22 cellular contexts compared by ENCODE assay signal in the genomic region with DNA sequence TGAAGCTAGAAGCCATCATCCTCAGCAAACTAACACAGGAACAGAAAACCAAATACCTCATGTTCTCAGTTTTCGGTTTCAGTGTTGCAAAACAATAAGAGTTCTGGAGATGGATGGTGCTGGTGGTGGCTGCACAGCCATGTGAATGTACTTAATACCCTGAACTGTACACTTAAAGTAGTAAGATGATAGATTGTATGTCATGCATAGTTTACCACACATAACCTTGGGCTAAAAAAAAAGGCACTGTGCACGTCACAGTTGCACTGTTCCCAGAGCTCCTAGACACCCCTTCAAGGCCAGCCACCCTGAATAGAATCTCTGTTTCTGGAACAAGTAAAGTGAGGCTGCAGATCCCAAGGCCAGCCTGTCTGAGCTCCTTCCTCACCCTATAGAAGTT.
"Had no signal": no experiment of that assay in that cellular context is flagged by ENCODE, and none has a peak within 500 bp of the region (broad histone marks: within the 10 kb centered on the region; RNA-seq: fewer than 3 reads in every experiment).

No MANE protein-coding gene starts in this region.

- H3K9me3 ChIP-seq: esophagus muscularis mucosa, gastroesophageal sphincter, lower lobe of right lung, pancreas, stomach, suprapubic skin, thyroid gland, upper lobe of left lung, uterus had no signal

- H3K9ac ChIP-seq: neural progenitor cell had no signal

- H3K4me2 ChIP-seq: neural progenitor cell had no signal

- H3K27me3 ChIP-seq: esophagus muscularis mucosa, gastroesophageal sphincter, neural progenitor cell, pancreas, thyroid gland, upper lobe of left lung, uterus had no signal

- ATAC-seq: gastroesophageal sphincter; lower lobe of right lung; natural killer cell treated with Interleukin-12 subunit alpha and Interleukin-12 subunit beta and Interleukin-15 and Interleukin-18, amount 100 ng/mL, for 72 hours; right cardiac atrium; stimulated activated effector memory CD8-positive, alpha-beta T cell treated with anti-CD3 and anti-CD28 coated beads, Interleukin-12 subunit alpha, Interleukin-12 subunit beta, amount 100 ng/mL, for 72 hours had no signal

- H3K36me3 ChIP-seq: esophagus muscularis mucosa, gastroesophageal sphincter, left ventricle myocardium inferior, lower lobe of right lung, neural progenitor cell, pancreas, stomach, suprapubic skin, thyroid gland, upper lobe of left lung, uterus had no signal

- H3K27ac ChIP-seq: epithelial cell of prostate, esophagus muscularis mucosa, left ventricle myocardium inferior, lower lobe of right lung, neural progenitor cell, pancreas, stomach, suprapubic skin, thyroid gland, upper lobe of left lung, uterus had no signal

- H3K4me3 ChIP-seq: esophagus muscularis mucosa, gastroesophageal sphincter, left ventricle myocardium inferior, lower lobe of right lung, neural progenitor cell, pancreas, stomach, suprapubic skin, thyroid gland, upper lobe of left lung, uterus had no signal

- DNase-seq: effector memory CD4-positive, alpha-beta T cell; immature natural killer cell; left ventricle myocardium inferior; lower lobe of right lung; midbrain; occipital lobe; pancreas; right cardiac atrium; small intestine; stimulated activated CD4-positive, alpha-beta T cell treated with anti-CD3 and anti-CD28 coated beads, Interleukin-12 subunit alpha, Interleukin-12 subunit beta, amount 100 ng/mL, for 4 hours; stimulated activated CD8-positive, alpha-beta memory T cell treated with anti-CD3 and anti-CD28 coated beads, Interleukin-4, amount 100 ng/mL, for 48 hours; stomach; thyroid gland; upper lobe of left lung; uterus had no signal

- H3K4me1 ChIP-seq: left ventricle myocardium inferior, lower lobe of right lung, neural progenitor cell, pancreas, suprapubic skin, thyroid gland, upper lobe of left lung, uterus had no signal

- H2AFZ ChIP-seq: neural progenitor cell had no signal
